In the genomic region with DNA sequence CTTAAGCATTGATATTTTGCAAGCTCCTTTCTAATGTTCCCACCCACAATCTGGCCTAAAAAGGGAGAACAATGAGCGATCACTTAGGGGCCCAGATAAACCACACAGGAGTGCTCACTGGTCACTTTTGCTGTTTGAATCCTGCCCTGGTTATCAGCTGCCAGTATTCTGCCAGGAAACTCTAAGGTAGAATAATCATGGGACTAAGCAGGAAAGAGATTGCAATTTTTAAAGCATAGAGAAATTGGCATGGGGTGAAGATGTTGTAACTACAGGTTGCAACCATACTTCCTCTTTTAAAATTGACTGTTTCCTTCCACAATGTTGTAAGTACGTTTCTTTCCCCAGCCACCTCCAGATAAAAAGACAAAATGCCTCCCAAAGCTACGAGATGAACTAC, we compare ENCODE assay signal across 24 cellular contexts.
DNase-seq lines count a peak whose midpoint lies in the region; ATAC-seq and TF ChIP-seq lines count a peak whose summit lies in the region.
"Had no signal": no experiment of that assay in that cellular context is flagged by ENCODE, and none has a peak within 500 bp of the region (broad histone marks: within the 10 kb centered on the region; RNA-seq: fewer than 3 reads in every experiment).

No MANE protein-coding gene starts in this region.

- peak; percentile 47 for DNase-seq in KBM-7
- peak; percentile 70 for DNase-seq in NOMO-1 treated with dmso at 0.1 percent for 144 hours (lab: John Stamatoyannopoulos, UW; ENCODE audit: unreplicated experiment)
- no peak for DNase-seq in endothelial cell (ENCODE audit: low spot score)
- no peak for DNase-seq in omental fat pad (ENCODE audit: low spot score)
- no peak for DNase-seq in CD4-positive, alpha-beta memory T cell
- no peak for DNase-seq in Ammon's horn (ENCODE audit: low spot score)
- DNase-seq in T-helper 2 cell treated with Interferon-gamma antibody and Interleukin-4, amounts not matched to agents 5 μg/mL and 100 μg/mL, for 36 hours (ENCODE audit: low spot score): no peak
- DNase-seq: activated CD4-positive, alpha-beta T cell treated with anti-CD3 and anti-CD28 coated beads, Interleukin-2, amount 50 U/mL, for 48 hours; activated CD4-positive, CD25-positive, alpha-beta regulatory T cell; activated CD8-positive, alpha-beta memory T cell treated with anti-CD3 and anti-CD28 coated beads, Interleukin-2, amount 50 U/mL, for 48 hours; activated naive CD8-positive, alpha-beta T cell treated with anti-CD3 and anti-CD28 coated beads for 36 hours; Caco-2; effector CD4-positive, alpha-beta T cell; GOT3; IMR-90; NCI-H1694; right cardiac atrium; stomach; T1000; transverse colon had no signal

- intact Hi-C loops in CD4-positive, alpha-beta memory T cell (cut with micrococcal nuclease): no loop called here

- peak overlapping the region; percentile 77 for H3K27ac Mint-ChIP-seq in endothelial cell (ENCODE audit: unreplicated experiment)
- H3K27ac Mint-ChIP-seq in CD4-positive, alpha-beta memory T cell: no peak overlapping the region
- no peak overlapping the region for H3K27ac Mint-ChIP-seq in T-helper 2 cell treated with Interferon-gamma antibody and Interleukin-4, amounts not matched to agents 5 μg/mL and 100 μg/mL, for 36 hours
- H3K27ac Mint-ChIP-seq: activated naive CD8-positive, alpha-beta T cell treated with anti-CD3 and anti-CD28 coated beads for 36 hours; activated T-helper 2 cell treated with anti-CD3 and anti-CD28 coated beads, Interferon-gamma antibody, Interleukin-2, Interleukin-4, amounts not matched to agents 10 μg/mL and 5 μg/mL and 100 μg/mL, durations not matched to agents 14 hours and 24 hours and 36 hours had no signal

- no peaks in the 10 kb centered on the region for H3K4me1 ChIP-seq in CD4-positive, alpha-beta memory T cell (ENCODE audit: insufficient read depth, low read length)
- H3K4me1 ChIP-seq: Caco-2, transverse colon had no signal

- TF ChIP-seq CTCF in endothelial cell (IDR thresholded peaks at IDR 0.05; ENCODE audit: unreplicated experiment): no peak
- no peak for TF ChIP-seq CTCF in omental fat pad (IDR thresholded peaks at IDR 0.05)

- no peaks in the 10 kb centered on the region for H3K36me3 Mint-ChIP-seq in endothelial cell (ENCODE audit: low read depth, unreplicated experiment)
- peaks cover 0 to 1% of the 10 kb centered on the region in 2 donors for H3K36me3 Mint-ChIP-seq in CD4-positive, alpha-beta memory T cell
- no peaks in the 10 kb centered on the region for H3K36me3 Mint-ChIP-seq in T-helper 2 cell treated with Interferon-gamma antibody and Interleukin-4, amounts not matched to agents 5 μg/mL and 100 μg/mL, for 36 hours (ENCODE audit: low read depth)
- H3K36me3 Mint-ChIP-seq: activated naive CD8-positive, alpha-beta T cell treated with anti-CD3 and anti-CD28 coated beads for 36 hours had no signal

- H3K36me3 ChIP-seq in CD4-positive, alpha-beta memory T cell (ENCODE audit: insufficient read depth, low read length): no peaks in the 10 kb centered on the region
- H3K36me3 ChIP-seq: stomach, transverse colon had no signal

- no peaks in the 10 kb centered on the region for H3K9me3 ChIP-seq in CD4-positive, alpha-beta memory T cell (ENCODE audit: control insufficient read depth in 1 of 2, low read length in 2 of 2)
- H3K9me3 ChIP-seq: Caco-2, stomach, transverse colon had no signal

- POLR2A ChIA-PET in CD4-positive, alpha-beta memory T cell (lab: Charles Lee; ENCODE audit: partially characterized antibody): no interaction called here

- H3K27me3 ChIP-seq in CD4-positive, alpha-beta memory T cell (ENCODE audit: insufficient read depth, low read length): no peaks in the 10 kb centered on the region
- H3K27me3 ChIP-seq: stomach, transverse colon had no signal

- H3K9me3 Mint-ChIP-seq in endothelial cell (ENCODE audit: unreplicated experiment): no peaks in the 10 kb centered on the region
- H3K9me3 Mint-ChIP-seq in CD4-positive, alpha-beta memory T cell: peaks cover 0 to 14% (median 6%) of the 10 kb centered on the region in 8 donors
- peaks cover 15% of the 10 kb centered on the region for H3K9me3 Mint-ChIP-seq in T-helper 2 cell treated with Interferon-gamma antibody and Interleukin-4, amounts not matched to agents 5 μg/mL and 100 μg/mL, for 36 hours

- H3K27me3 Mint-ChIP-seq in endothelial cell (ENCODE audit: unreplicated experiment): no peaks in the 10 kb centered on the region
- no peaks in the 10 kb centered on the region for H3K27me3 Mint-ChIP-seq in CD4-positive, alpha-beta memory T cell
- H3K27me3 Mint-ChIP-seq in T-helper 2 cell treated with Interferon-gamma antibody and Interleukin-4, amounts not matched to agents 5 μg/mL and 100 μg/mL, for 36 hours (ENCODE audit: low read depth): no peaks in the 10 kb centered on the region
- H3K27me3 Mint-ChIP-seq: activated naive CD8-positive, alpha-beta T cell treated with anti-CD3 and anti-CD28 coated beads for 36 hours had no signal

- H3K4me3 Mint-ChIP-seq in endothelial cell (ENCODE audit: unreplicated experiment): no peak overlapping the region
- H3K4me3 Mint-ChIP-seq in CD4-positive, alpha-beta memory T cell: no peak overlapping the region
- no peak overlapping the region for H3K4me3 Mint-ChIP-seq in T-helper 2 cell treated with Interferon-gamma antibody and Interleukin-4, amounts not matched to agents 5 μg/mL and 100 μg/mL, for 36 hours
- H3K4me3 Mint-ChIP-seq: activated naive CD8-positive, alpha-beta T cell treated with anti-CD3 and anti-CD28 coated beads for 36 hours had no signal

- CTCF ChIA-PET in CD4-positive, alpha-beta memory T cell (lab: Charles Lee; ENCODE audit: partially characterized antibody): no interaction called here

- no peak overlapping the region for H3K27ac ChIP-seq in CD4-positive, alpha-beta memory T cell (ENCODE audit: low read depth, low read length)
- H3K27ac ChIP-seq: SK-N-MC, stomach, transverse colon had no signal

- H3K4me3 ChIP-seq in CD4-positive, alpha-beta memory T cell (ENCODE audit: low read length in 2 of 2): no peak overlapping the region
- H3K4me3 ChIP-seq: SK-N-MC, stomach, transverse colon had no signal

- in situ Hi-C loops in KBM-7 (cut with MboI; ENCODE audit: low pct_unique_long_range_greater_than_20kb, low sequenced_read_pairs): no loop called here

- ATAC-seq in omental fat pad (ENCODE audit: low FRiP score) (peak; percentile 37), HG02623 (IDR thresholded peaks at IDR 0.05; ENCODE audit: unreplicated experiment) (no peak)
- ATAC-seq: esophagus mucosa had no signal

- peaks cover 20% of the 10 kb centered on the region for H3K4me1 Mint-ChIP-seq in endothelial cell (ENCODE audit: unreplicated experiment)
- H3K4me1 Mint-ChIP-seq in CD4-positive, alpha-beta memory T cell: no peaks in the 10 kb centered on the region
- no peaks in the 10 kb centered on the region for H3K4me1 Mint-ChIP-seq in T-helper 2 cell treated with Interferon-gamma antibody and Interleukin-4, amounts not matched to agents 5 μg/mL and 100 μg/mL, for 36 hours (ENCODE audit: low read depth)
- H3K4me1 Mint-ChIP-seq: activated naive CD8-positive, alpha-beta T cell treated with anti-CD3 and anti-CD28 coated beads for 36 hours had no signal

Comparison
In these comparisons a context has a peak if more than half of its experiments do, and no peak if none do; other contexts are left out.
1. DNase-seq: peak in KBM-7 (single experiment) and NOMO-1 treated with dmso at 0.1 percent for 144 hours (single experiment); none in endothelial cell (single experiment), omental fat pad (single experiment), CD4-positive, alpha-beta memory T cell (0 of 5), Ammon's horn (single experiment) and T-helper 2 cell treated with Interferon-gamma antibody and Interleukin-4, amounts not matched to agents 5 μg/mL and 100 μg/mL, for 36 hours (single experiment).